Comparison of ENCODE assay signal across 8 cellular contexts in genomic region chr5:141691867-141692532, GRCh38. TPM values are rescaled to one million over a fixed set of nuclear protein-coding genes. Genes with fewer than 3 reads are reported as not detected.
DNase-seq lines count a peak whose midpoint lies in the region; ATAC-seq and TF ChIP-seq lines count a peak whose summit lies in the region.

No MANE protein-coding gene starts in this region.

- H3K36me3 ChIP-seq in IMR-90 (ENCODE audit: control insufficient read depth, insufficient read depth, low read length) (no peaks in the 10 kb centered on the region), neural cell (ENCODE audit: insufficient read depth, low read length) (no peaks in the 10 kb centered on the region)

- H3K4me1 ChIP-seq in IMR-90 (ENCODE audit: control insufficient read depth, insufficient read depth, low read length): no peaks in the 10 kb centered on the region; the same call in 1 of the 2 replicates

- no peaks in the 10 kb centered on the region for H3K9me3 ChIP-seq in IMR-90 (ENCODE audit: control insufficient read depth, insufficient read depth, low read length)
- no peaks in the 10 kb centered on the region for H3K9me3 ChIP-seq in neural cell (ENCODE audit: low read length)

- no peaks in the 10 kb centered on the region for H4K20me1 ChIP-seq in IMR-90 (ENCODE audit: insufficient read depth, low read length)
- H4K20me1 ChIP-seq in neural cell (ENCODE audit: insufficient read depth): no peaks in the 10 kb centered on the region

- H3K9ac ChIP-seq in IMR-90 (ENCODE audit: low read depth, low read length) (0 out of 2 replicates have a peak overlapping the region, but pooled peaks have one; percentile 56), neural cell (ENCODE audit: low read length) (peak overlapping the region; percentile 20)

- no peak overlapping the region for H2BK20ac ChIP-seq in IMR-90 (ENCODE audit: low read depth, low read length)

- peak overlapping the region; percentile 96 for H2AFZ ChIP-seq in IMR-90 (replicated peaks; ENCODE audit: low read length, poor library complexity)
- H2AFZ ChIP-seq in neural cell (ENCODE audit: low read depth, low read length): no peak overlapping the region

- peak; percentile 39 for TF ChIP-seq EP300 in neural cell (conservative IDR thresholded peaks at IDR 0.05; ENCODE audit: poor library complexity, severe bottlenecking)

- intact Hi-C loops in IMR-90 (cut with micrococcal nuclease): loop anchor here (1.0 to 5.0 kb wide), 4 partner anchors 27 to 450 kb away; no protein-coding TSS in a partner anchor

- H2AK5ac ChIP-seq in IMR-90 (ENCODE audit: low read depth, low read length): no peak overlapping the region

- no peak overlapping the region for H3K27ac ChIP-seq in IMR-90 (ENCODE audit: insufficient read depth, low read length)
- no peak overlapping the region for H3K27ac ChIP-seq in RWPE1
- no peak overlapping the region for H3K27ac ChIP-seq in neural cell (ENCODE audit: low read length)

- H2BK15ac ChIP-seq in IMR-90 (ENCODE audit: low read depth, low read length): no peak overlapping the region

- CTCF ChIA-PET in IMR-90 (lab: Yijun Ruan, JAX) (interaction anchor here (0.7 to 4.0 kb wide), 17 partner anchors 9 to 276 kb away, joined by 3 to 32 read pairs (median 3); partner anchors contain the start of genes PCDH1, PCDH12 and RNF14), RWPE1 (lab: Yijun Ruan, JAX) (interaction anchor here (0.5 to 9.7 kb wide), 50 partner anchors 9 to 963 kb away, joined by 3 to 157 read pairs (median 4); partner anchors contain the start of genes ARAP3, PCDH1, PCDH12 and RNF14)

- peak overlapping the region; percentile 74 for H2AK9ac ChIP-seq in IMR-90 (replicated peaks; ENCODE audit: low read depth, low read length, poor library complexity)

- no peak overlapping the region for H4K91ac ChIP-seq in IMR-90 (ENCODE audit: insufficient read depth, low read depth, low read length)

- no peaks in the 10 kb centered on the region for H3F3A ChIP-seq in neural cell (ENCODE audit: insufficient read depth, low read length, poor library complexity, severe bottlenecking)

- H3K4me3 ChIP-seq in IMR-90 (ENCODE audit: insufficient read depth, low read depth, low read length): peak overlapping the region; percentile 43
- H3K4me3 ChIP-seq in neural cell (ENCODE audit: low read length): peak overlapping the region; percentile 54

- no peak overlapping the region for H3K18ac ChIP-seq in IMR-90 (ENCODE audit: low read depth, low read length)

- H3K4me2 ChIP-seq in IMR-90 (ENCODE audit: low read depth, low read length) (peak overlapping the region; percentile 94), neural cell (ENCODE audit: low read length) (no peak overlapping the region)

- H3K23ac ChIP-seq in IMR-90 (ENCODE audit: low read depth, low read length): no peak overlapping the region

- POLR2A ChIA-PET in IMR-90 (lab: Charles Lee; ENCODE audit: unreplicated experiment): interaction anchor here (0.6 to 1.0 kb wide), 2 partner anchors 202 to 269 kb away, joined by 3 read pairs; no protein-coding TSS in a partner anchor
- POLR2A ChIA-PET in RWPE1 (lab: Yijun Ruan, JAX; ENCODE audit: low non-redundant PET): no interaction called here

- no peak overlapping the region for H4K5ac ChIP-seq in IMR-90 (ENCODE audit: low read depth, low read length)

- H3K27me3 ChIP-seq in IMR-90 (ENCODE audit: control insufficient read depth, insufficient read depth, low read length) (peaks cover 49% of the 10 kb centered on the region), neural cell (ENCODE audit: insufficient read depth, low read depth, low read length) (no peaks in the 10 kb centered on the region)

- TF ChIP-seq RAD21 in IMR-90 (IDR thresholded peaks at IDR 0.05; ENCODE audit: low read length): peak; percentile 99
- TF ChIP-seq RAD21 in neural cell (conservative IDR thresholded peaks at IDR 0.05): peak; percentile 100

- no peak overlapping the region for H3K4ac ChIP-seq in IMR-90 (ENCODE audit: low read depth, low read length)

- BruUV-seq in IMR-90 (replicated peaks; lab: Mats Ljungman, UMichigan): no TSS peak

- H3K79me2 ChIP-seq in neural cell (replicated peaks; ENCODE audit: insufficient read depth, low read length): no peaks in the 10 kb centered on the region

- H3K9me1 ChIP-seq in IMR-90 (ENCODE audit: insufficient read depth, low read length): no peaks in the 10 kb centered on the region

- H3K9me2 ChIP-seq in neural cell (ENCODE audit: insufficient read depth, low read length): no peaks in the 10 kb centered on the region

- 10% methylated on average over 5 of the region's 30 CpGs; no CpG with 5 or more reads in 1 of the 2 experiments for WGBS in IMR-90 (ENCODE audit: extremely low coverage in 2 of 2, insufficient read length in 1 of 2), 2 experiments

- H3K79me1 ChIP-seq in IMR-90 (ENCODE audit: low read depth in 1 of 2, low read length in 2 of 2): no peaks in the 10 kb centered on the region

- H4K8ac ChIP-seq in IMR-90 (ENCODE audit: low read depth in 2 of 2, low read length in 2 of 2): no peak overlapping the region

- H2BK120ac ChIP-seq in IMR-90 (ENCODE audit: low read depth, low read length): no peak overlapping the region

- in situ Hi-C loops in IMR-90 (cut with MboI; ENCODE audit: low sequenced_read_pairs): loop anchor here (5.0 to 25.0 kb wide), 2 partner anchors 265 to 420 kb away; partner anchors contain the start of genes NDFIP1 and PCDH12

- H3K14ac ChIP-seq in IMR-90 (replicated peaks; ENCODE audit: low read depth, low read length): no peak overlapping the region

- peak; percentile 99 for TF ChIP-seq CTCF in IMR-90 (conservative IDR thresholded peaks at IDR 0.05; ENCODE audit: low read depth, low read length)
- TF ChIP-seq CTCF in RWPE1 (conservative IDR thresholded peaks at IDR 0.05; ENCODE audit: low read depth): peak; percentile 99
- TF ChIP-seq CTCF in neural cell (IDR thresholded peaks at IDR 0.05; ENCODE audit: poor library complexity, severe bottlenecking): peak; percentile 100

- DNase-seq in DMS153 treated with DMSO at 0.1 percent for 48 hours (lab: John Stamatoyannopoulos, UW; ENCODE audit: unreplicated experiment) (peak; percentile 8), IMR-90 (peak; percentile 60), RWPE1 (ENCODE audit: low spot score) (peak; percentile 84), fibroblast of the conjunctiva (ENCODE audit: low read depth) (peak; percentile 53)
- DNase-seq in activated effector memory CD4-positive, alpha-beta T cell treated with Interleukin-2 at 50 U/mL for 16 hours: peak; percentile 80
- DNase-seq in stimulated activated naive CD4-positive, alpha-beta T cell treated with Interleukin-2 at 50 U/mL for 16 hours (lab: John Stamatoyannopoulos, UW): peak; percentile 80

- TF ChIP-seq POLR2A in IMR-90 (IDR thresholded peaks at IDR 0.05; ENCODE audit: low read depth, low read length): peak; percentile 53; the same call in 1 of the 2 replicates

- H2BK5ac ChIP-seq in IMR-90 (ENCODE audit: low read depth, low read length, poor library complexity, severe bottlenecking): no peak overlapping the region

- H3K56ac ChIP-seq in IMR-90 (ENCODE audit: extremely low read depth, insufficient read depth, low read length): no peak overlapping the region

- ATAC-seq in GM21515 (IDR thresholded peaks at IDR 0.05; ENCODE audit: unreplicated experiment) (peak; percentile 78), IMR-90 (ENCODE audit: low read depth) (peak; percentile 99)

- dilution Hi-C loops in IMR-90 (cut with HindIII; ENCODE audit: low sequenced_read_pairs, unreplicated experiment): no loop called here

TF ChIP-seq in IMR-90, 13 proteins besides CTCF, POLR2A, EP300 and RAD21:
- TF ChIP-seq SMC3 (IDR thresholded peaks at IDR 0.05; ENCODE audit: low read depth, low read length) (peak; percentile 90), MAZ (IDR thresholded peaks at IDR 0.05; ENCODE audit: borderline replicate concordance, low read depth, low read length) (peak; percentile 85), FOS (IDR thresholded peaks at IDR 0.05; ENCODE audit: low read depth, low read length) (no peak)
TF ChIP-seq in IMR-90: peak in this region for 2.

TF ChIP-seq in neural cell, 6 proteins besides CTCF, POLR2A, EP300 and RAD21 (continues in another document):
- peak; percentile 99 for TF ChIP-seq SMC3 (conservative IDR thresholded peaks at IDR 0.05; ENCODE audit: poor library complexity)

RNA-seq across cellular contexts. Expression of gene ARAP3, which starts 10.0 kb away (rescaled TPM):
- total RNA-seq in IMR-90 (2012; rRNA removed): 1.4 and 2.2 TPM in 2 replicates
- polyA plus RNA-seq in IMR-90 (2012; rRNA removed): 6.6 and 6.9 TPM in 2 replicates
- 3.8 and 4.4 TPM in 2 replicates for polyA plus RNA-seq in IMR-90 (2012; cell fraction: cytosol; rRNA removed)
- 24.9 and 36.4 TPM in 2 replicates for polyA plus RNA-seq in IMR-90 (2012; cell fraction: nucleus; rRNA removed; ENCODE audit: low replicate concordance)
- 1.4 and 1.8 TPM in 2 replicates for polyA plus RNA-seq in neural cell
- polyA minus RNA-seq in neural cell: 1.2 and 2.1 TPM in 2 replicates

RNA-seq across cellular contexts. Expression of gene FCHSD1, which starts 40.8 kb away (rescaled TPM):
- total RNA-seq in IMR-90 (2012; rRNA removed): 32.8 and 33.2 TPM in 2 replicates
- polyA plus RNA-seq in IMR-90 (2012; rRNA removed) (58.7 and 62.1 TPM in 2 replicates), neural cell (3.9 and 5.4 TPM in 2 replicates)
- 28.5 and 58.9 TPM in 2 replicates for polyA plus RNA-seq in IMR-90 (2012; cell fraction: cytosol; rRNA removed)
- 598 and 798 TPM in 2 replicates for polyA plus RNA-seq in IMR-90 (2012; cell fraction: nucleus; rRNA removed; ENCODE audit: low replicate concordance)
- polyA minus RNA-seq in neural cell: 3.2 and 6.7 TPM in 2 replicates

RNA-seq across cellular contexts. Expression of gene RELL2, which starts 55.2 kb away (rescaled TPM):
- total RNA-seq in IMR-90 (2012; rRNA removed): 2.2 TPM in 2 replicates
- polyA plus RNA-seq in IMR-90 (2012; rRNA removed) (7.6 and 9.1 TPM in 2 replicates), neural cell (44.9 and 49.4 TPM in 2 replicates)
- 6.7 and 7.8 TPM in 2 replicates for polyA plus RNA-seq in IMR-90 (2012; cell fraction: cytosol; rRNA removed)
- polyA plus RNA-seq in IMR-90 (2012; cell fraction: nucleus; rRNA removed; ENCODE audit: low replicate concordance): 18.2 and 44.0 TPM in 2 replicates
- polyA minus RNA-seq in neural cell: 25.7 and 37.5 TPM in 2 replicates

RNA-seq across cellular contexts. Expression of gene HDAC3, which starts 55.4 kb away (rescaled TPM):
- total RNA-seq in IMR-90 (2012; rRNA removed): 71.7 and 84.2 TPM in 2 replicates
- polyA plus RNA-seq in IMR-90 (2012; rRNA removed) (78.6 and 89.7 TPM in 2 replicates), neural cell (115 and 138 TPM in 2 replicates)
- polyA plus RNA-seq in IMR-90 (2012; cell fraction: cytosol; rRNA removed): 46.2 and 62.2 TPM in 2 replicates
- polyA plus RNA-seq in IMR-90 (2012; cell fraction: nucleus; rRNA removed; ENCODE audit: low replicate concordance): 123 and 229 TPM in 2 replicates
- polyA minus RNA-seq in neural cell: 52.4 and 60.4 TPM in 2 replicates

Comparison
In these comparisons a context has a peak if more than half of its experiments do, and no peak if none do; other contexts are left out.
1. DNase-seq: peak in every context shown above with its lines; median percentile 84 in RWPE1; 80 in activated effector memory CD4-positive, alpha-beta T cell treated with Interleukin-2 at 50 U/mL for 16 hours; 80 in stimulated activated naive CD4-positive, alpha-beta T cell treated with Interleukin-2 at 50 U/mL for 16 hours; 60 in IMR-90; 53 in fibroblast of the conjunctiva; 8 in DMS153 treated with DMSO at 0.1 percent for 48 hours.